In the genomic region with DNA sequence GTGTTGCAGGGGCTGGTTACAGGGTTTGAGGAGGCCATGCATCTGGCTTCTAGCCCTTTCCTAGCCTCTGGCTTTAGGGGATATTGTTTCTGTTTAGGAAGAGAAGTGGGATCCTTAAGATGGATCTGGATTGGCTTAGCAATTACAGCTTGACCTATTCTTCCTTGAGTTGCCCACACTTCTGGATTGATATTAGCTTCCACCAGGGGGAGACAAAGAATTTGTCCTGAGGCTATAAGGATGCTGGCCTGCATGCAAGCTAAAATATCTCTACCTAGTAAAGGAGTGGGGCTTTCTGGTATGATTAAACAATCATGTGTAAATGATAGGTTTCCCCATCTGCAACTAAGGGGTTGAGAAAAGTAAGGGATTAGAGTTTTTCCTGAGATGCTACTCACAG, we compare ENCODE assay signal across 8 cellular contexts.
DNase-seq lines count a peak whose midpoint lies in the region; ATAC-seq and TF ChIP-seq lines count a peak whose summit lies in the region.
"Had no signal": no experiment of that assay in that cellular context is flagged by ENCODE, and none has a peak within 500 bp of the region (broad histone marks: within the 10 kb centered on the region; RNA-seq: fewer than 3 reads in every experiment).

No MANE protein-coding gene starts in this region.

- DNase-seq in GM12864 (ENCODE audit: low read depth) (no peak), HEK293T (ENCODE audit: extremely low spot score) (peak; percentile 8), SK-N-DZ (ENCODE audit: low spot score) (peak; percentile 7), lower lobe of right lung (no peak), natural killer cell (no peak), osteoblast (ENCODE audit: insufficient read length, low spot score, missing footprints) (no peak)
- DNase-seq: left cardiac atrium had no signal

- CTCF ChIA-PET in HEK293T (lab: Yijun Ruan, JAX): no interaction called here

- H3K36me3 ChIP-seq in lower lobe of right lung (no peaks in the 10 kb centered on the region), osteoblast (ENCODE audit: insufficient read depth, low read length) (no peaks in the 10 kb centered on the region)

- H3K27ac Mint-ChIP-seq in natural killer cell: no peak overlapping the region

- H3K79me2 ChIP-seq in osteoblast (ENCODE audit: insufficient read depth, low read length): no peaks in the 10 kb centered on the region

- H3K4me3 Mint-ChIP-seq in natural killer cell: no peak overlapping the region

- no peak overlapping the region for H3K4me2 ChIP-seq in osteoblast (ENCODE audit: insufficient read depth, low read length)

- H3K9me3 ChIP-seq in lower lobe of right lung (no peaks in the 10 kb centered on the region), osteoblast (ENCODE audit: low read depth, low read length) (no peaks in the 10 kb centered on the region)

- H3K36me3 Mint-ChIP-seq in natural killer cell: no peaks in the 10 kb centered on the region

- no peak overlapping the region for H3K4me3 ChIP-seq in GM12864 (ENCODE audit: low read depth, low read length)
- no peak overlapping the region for H3K4me3 ChIP-seq in lower lobe of right lung
- H3K4me3 ChIP-seq in osteoblast (ENCODE audit: insufficient read depth, low read length): no peak overlapping the region

- H3K27me3 ChIP-seq in lower lobe of right lung (ENCODE audit: low read depth): no peaks in the 10 kb centered on the region
- H3K27me3 ChIP-seq in osteoblast (ENCODE audit: insufficient read depth, low read length): no peaks in the 10 kb centered on the region

- no peaks in the 10 kb centered on the region for H3K27me3 Mint-ChIP-seq in natural killer cell (ENCODE audit: low read depth in 2 of 2)

- peak; percentile 17 for TF ChIP-seq CTCF in GM12864 (IDR thresholded peaks at IDR 0.05; ENCODE audit: low read depth, low read length, missing control alignments)
- peak; percentile 26 for TF ChIP-seq CTCF in lower lobe of right lung (IDR thresholded peaks at IDR 0.05)
- TF ChIP-seq CTCF in natural killer cell (IDR thresholded peaks at IDR 0.05): no peak
- no peak for TF ChIP-seq CTCF in osteoblast (IDR thresholded peaks at IDR 0.05; ENCODE audit: extremely low read depth, low read depth, low read length)

- intact Hi-C loops in lower lobe of right lung (cut with DNase I) (no loop called here), natural killer cell (cut with micrococcal nuclease) (no loop called here)

- H2AFZ ChIP-seq in osteoblast (ENCODE audit: low read length): no peak overlapping the region

- H4K20me1 ChIP-seq in osteoblast (ENCODE audit: insufficient read depth, low read length): no peaks in the 10 kb centered on the region

- ATAC-seq in lower lobe of right lung (peak in 1 of 2 donors; percentile 41), HG02588 (IDR thresholded peaks at IDR 0.05; ENCODE audit: unreplicated experiment) (no peak), natural killer cell (no peak)
- ATAC-seq: left cardiac atrium had no signal

- H3K4me1 Mint-ChIP-seq in natural killer cell: no peaks in the 10 kb centered on the region

- POLR2A ChIA-PET in HEK293T (lab: Yijun Ruan, JAX): no interaction called here

- H3K4me1 ChIP-seq in lower lobe of right lung (no peaks in the 10 kb centered on the region), osteoblast (ENCODE audit: insufficient read depth, low read length) (no peaks in the 10 kb centered on the region)

- H3K9me3 Mint-ChIP-seq in natural killer cell: peaks cover 0 to 5% of the 10 kb centered on the region in 2 donors

- no peak overlapping the region for H3K27ac ChIP-seq in lower lobe of right lung
- no peak overlapping the region for H3K27ac ChIP-seq in osteoblast (ENCODE audit: low read depth, low read length)

TF ChIP-seq in HEK293T, 16 proteins besides CTCF, POLR2A, EP300 and RAD21:
- no peak for TF ChIP-seq SP1 (IDR thresholded peaks at IDR 0.05)
- TF ChIP-seq BHLHE40 (IDR thresholded peaks at IDR 0.05; ENCODE audit: borderline replicate concordance): no peak
- TF ChIP-seq L3MBTL2 (conservative IDR thresholded peaks at IDR 0.05): no peak
- no peak for TF ChIP-seq ZNF384 (IDR thresholded peaks at IDR 0.05)
- no peak for TF ChIP-seq FOXM1 (IDR thresholded peaks at IDR 0.05; ENCODE audit: borderline replicate concordance)
- TF ChIP-seq SUZ12 (IDR thresholded peaks at IDR 0.05): no peak
- TF ChIP-seq CTBP1 (IDR thresholded peaks at IDR 0.05; ENCODE audit: borderline replicate concordance): no peak
- TF ChIP-seq TARDBP (IDR thresholded peaks at IDR 0.05): no peak
- no peak for TF ChIP-seq NFRKB (IDR thresholded peaks at IDR 0.05)
- TF ChIP-seq HDGF (IDR thresholded peaks at IDR 0.05; ENCODE audit: borderline replicate concordance): no peak
- TF ChIP-seq FOXK2 (IDR thresholded peaks at IDR 0.05): no peak
- TF ChIP-seq FOXA1 (IDR thresholded peaks at IDR 0.05): no peak
- TF ChIP-seq, protein P1, sequence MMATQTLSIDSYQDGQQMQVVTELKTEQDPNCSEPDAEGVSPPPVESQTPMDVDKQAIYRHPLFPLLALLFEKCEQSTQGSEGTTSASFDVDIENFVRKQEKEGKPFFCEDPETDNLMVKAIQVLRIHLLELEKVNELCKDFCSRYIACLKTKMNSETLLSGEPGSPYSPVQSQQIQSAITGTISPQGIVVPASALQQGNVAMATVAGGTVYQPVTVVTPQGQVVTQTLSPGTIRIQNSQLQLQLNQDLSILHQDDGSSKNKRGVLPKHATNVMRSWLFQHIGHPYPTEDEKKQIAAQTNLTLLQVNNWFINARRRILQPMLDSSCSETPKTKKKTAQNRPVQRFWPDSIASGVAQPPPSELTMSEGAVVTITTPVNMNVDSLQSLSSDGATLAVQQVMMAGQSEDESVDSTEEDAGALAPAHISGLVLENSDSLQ (IDR thresholded peaks at IDR 0.05): no peak
- no peak for TF ChIP-seq LEF1 (IDR thresholded peaks at IDR 0.05; ENCODE audit: borderline replicate concordance)
- no peak for TF ChIP-seq ELF4 (IDR thresholded peaks at IDR 0.05)
- no peak for TF ChIP-seq ARNT (IDR thresholded peaks at IDR 0.05)
TF ChIP-seq in HEK293T: peak in this region for 0.

Comparison
In these comparisons a context has a peak if more than half of its experiments do, and no peak if none do; other contexts are left out.
1. DNase-seq: peak in HEK293T (single experiment) and SK-N-DZ (single experiment); none in GM12864 (single experiment), lower lobe of right lung (single experiment), natural killer cell (single experiment) and osteoblast (single experiment).
2. CTCF ChIP-seq: peak in GM12864 (single experiment) and lower lobe of right lung (single experiment); none in natural killer cell (single experiment) and osteoblast (single experiment).